Comparison of ENCODE assay signal across 30 cellular contexts in the genomic region with DNA sequence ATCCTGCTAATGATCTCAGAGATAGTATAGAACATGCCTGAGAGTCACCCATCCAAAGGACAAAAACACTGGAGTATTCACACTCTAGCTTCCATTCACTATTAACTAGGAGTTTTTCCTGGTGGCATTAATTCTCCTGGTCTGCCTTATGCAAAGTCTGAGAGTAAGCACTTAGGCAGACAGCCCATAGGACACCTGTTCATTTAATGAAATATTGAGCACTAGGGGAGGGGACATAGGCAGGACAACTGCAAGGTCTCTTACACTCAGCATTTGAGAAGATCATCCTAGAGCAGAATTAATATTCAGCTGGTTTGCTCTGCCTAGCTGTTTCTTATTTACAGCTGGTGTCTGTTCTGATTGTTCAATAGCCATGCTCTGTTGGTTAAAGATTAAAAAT.
"Had no signal": no experiment of that assay in that cellular context is flagged by ENCODE, and none has a peak within 500 bp of the region (broad histone marks: within the 10 kb centered on the region; RNA-seq: fewer than 3 reads in every experiment).

No MANE protein-coding gene starts in this region.

- H3K9me3 ChIP-seq: neutrophil, ovary, psoas muscle, right lobe of liver, sigmoid colon, stomach, suprapubic skin, testis, tibial artery, transverse colon, vagina had no signal

- H3K4me1 ChIP-seq: parathyroid adenoma, psoas muscle, sigmoid colon, stomach, testis, tibial artery, transverse colon, vagina had no signal

- H3K27ac ChIP-seq: neutrophil, ovary, parathyroid adenoma, psoas muscle, right lobe of liver, sigmoid colon, stomach, suprapubic skin, testis, tibial artery, transverse colon, vagina had no signal

- H3K9ac ChIP-seq: parathyroid adenoma had no signal

- DNase-seq: naive thymus-derived CD8-positive, alpha-beta T cell; nephron progenitor cell; nucleus accumbens; ovary; posterior cingulate gyrus; psoas muscle; right cardiac atrium; right lobe of liver; sigmoid colon; small intestine; stimulated activated CD4-positive, alpha-beta T cell treated with anti-CD3 and anti-CD28 coated beads, Interleukin-15, amount 100 ng/mL, for 24 hours; stimulated activated CD4-positive, alpha-beta T cell treated with anti-CD3 and anti-CD28 coated beads, Interleukin-2, amount 100 ng/mL, for 24 hours; stimulated activated CD4-positive, alpha-beta T cell treated with anti-CD3 and anti-CD28 coated beads, Interleukin-2, amount 100 ng/mL, for 48 hours; stimulated activated CD4-positive, alpha-beta T cell treated with anti-CD3 and anti-CD28 coated beads, Interleukin-4, amount 100 ng/mL, for 24 hours; stimulated activated naive B cell treated with anti-CD40 and anti-IgM and Interleukin-4, amounts not matched to agents 10 μg/mL and 1 μg/mL and 100 μg/mL, for 72 hours; stimulated activated naive CD4-positive, alpha-beta T cell treated with Interleukin-2 at 50 U/mL for 16 hours; stomach; testis; tibial artery; transverse colon had no signal

- H3K27me3 ChIP-seq: neutrophil, ovary, right lobe of liver, sigmoid colon, stomach, suprapubic skin, testis, tibial artery, transverse colon, vagina had no signal

- H3K36me3 Mint-ChIP-seq: naive thymus-derived CD8-positive, alpha-beta T cell; natural killer cell treated with Interleukin-12 subunit alpha and Interleukin-12 subunit beta and Interleukin-15 and Interleukin-18, amount 100 ng/mL, for 72 hours; stimulated activated effector memory CD8-positive, alpha-beta T cell treated with anti-CD3 and anti-CD28 coated beads, Interleukin-12 subunit alpha, Interleukin-12 subunit beta, amount 100 ng/mL, for 72 hours; stimulated activated naive B cell treated with anti-CD40 and anti-IgM and Interleukin-4, amounts not matched to agents 10 μg/mL and 1 μg/mL and 100 μg/mL, for 72 hours; type B pancreatic cell had no signal

- ATAC-seq: naive thymus-derived CD8-positive, alpha-beta T cell; natural killer cell treated with Interleukin-12 subunit alpha and Interleukin-12 subunit beta and Interleukin-15 and Interleukin-18, amount 100 ng/mL, for 72 hours; psoas muscle; right cardiac atrium; right lobe of liver; stimulated activated effector memory CD8-positive, alpha-beta T cell treated with anti-CD3 and anti-CD28 coated beads, Interleukin-12 subunit alpha, Interleukin-12 subunit beta, amount 100 ng/mL, for 72 hours; stimulated activated naive B cell treated with anti-CD40 and anti-IgM and Interleukin-4, amounts not matched to agents 10 μg/mL and 1 μg/mL and 100 μg/mL, for 72 hours had no signal

- H3K27ac Mint-ChIP-seq: naive thymus-derived CD8-positive, alpha-beta T cell; natural killer cell treated with Interleukin-12 subunit alpha and Interleukin-12 subunit beta and Interleukin-15 and Interleukin-18, amount 100 ng/mL, for 72 hours; nephron progenitor cell; progenitor cell of endocrine pancreas; stimulated activated effector memory CD8-positive, alpha-beta T cell treated with anti-CD3 and anti-CD28 coated beads, Interleukin-12 subunit alpha, Interleukin-12 subunit beta, amount 100 ng/mL, for 72 hours; stimulated activated naive B cell treated with anti-CD40 and anti-IgM and Interleukin-4, amounts not matched to agents 10 μg/mL and 1 μg/mL and 100 μg/mL, for 72 hours; stimulated activated naive CD8-positive, alpha-beta T cell treated with anti-CD3 and anti-CD28 coated beads, Interleukin-15, Interleukin-2, amounts not matched to agents 100 ng/mL and 50 ng/mL, for 24 hours; type B pancreatic cell had no signal

- H3K4me3 Mint-ChIP-seq: naive thymus-derived CD8-positive, alpha-beta T cell; natural killer cell treated with Interleukin-12 subunit alpha and Interleukin-12 subunit beta and Interleukin-15 and Interleukin-18, amount 100 ng/mL, for 72 hours; nephron progenitor cell; neural crest cell; stimulated activated effector memory CD8-positive, alpha-beta T cell treated with anti-CD3 and anti-CD28 coated beads, Interleukin-12 subunit alpha, Interleukin-12 subunit beta, amount 100 ng/mL, for 72 hours; stimulated activated naive B cell treated with anti-CD40 and anti-IgM and Interleukin-4, amounts not matched to agents 10 μg/mL and 1 μg/mL and 100 μg/mL, for 72 hours; stimulated activated naive CD8-positive, alpha-beta T cell treated with anti-CD3 and anti-CD28 coated beads, Interleukin-15, Interleukin-2, amounts not matched to agents 100 ng/mL and 50 ng/mL, for 24 hours; type B pancreatic cell had no signal

- H3K36me3 ChIP-seq: neutrophil, ovary, right lobe of liver, sigmoid colon, stomach, suprapubic skin, tibial artery, transverse colon, vagina had no signal

- H3K27me3 Mint-ChIP-seq: natural killer cell treated with Interleukin-12 subunit alpha and Interleukin-12 subunit beta and Interleukin-15 and Interleukin-18, amount 100 ng/mL, for 72 hours; progenitor cell of endocrine pancreas; stimulated activated naive B cell treated with anti-CD40 and anti-IgM and Interleukin-4, amounts not matched to agents 10 μg/mL and 1 μg/mL and 100 μg/mL, for 72 hours; stimulated activated naive CD8-positive, alpha-beta T cell treated with anti-CD3 and anti-CD28 coated beads, Interleukin-15, Interleukin-2, amounts not matched to agents 100 ng/mL and 50 ng/mL, for 24 hours; type B pancreatic cell had no signal

- H3K4me3 ChIP-seq: ovary, psoas muscle, right lobe of liver, sigmoid colon, stomach, suprapubic skin, testis, tibial artery, transverse colon, vagina had no signal

- H3K9me3 Mint-ChIP-seq: nephron progenitor cell; stimulated activated naive CD8-positive, alpha-beta T cell treated with anti-CD3 and anti-CD28 coated beads, Interleukin-15, Interleukin-2, amounts not matched to agents 100 ng/mL and 50 ng/mL, for 24 hours had no signal

- H3K4me1 Mint-ChIP-seq: naive thymus-derived CD8-positive, alpha-beta T cell; neural crest cell; stimulated activated effector memory CD8-positive, alpha-beta T cell treated with anti-CD3 and anti-CD28 coated beads, Interleukin-12 subunit alpha, Interleukin-12 subunit beta, amount 100 ng/mL, for 72 hours; stimulated activated naive B cell treated with anti-CD40 and anti-IgM and Interleukin-4, amounts not matched to agents 10 μg/mL and 1 μg/mL and 100 μg/mL, for 72 hours had no signal
